Comparison of ENCODE assay signal across 30 cellular contexts in genomic region chr19:14054099-14054498, GRCh38. TPM values are rescaled to one million over a fixed set of nuclear protein-coding genes. Genes with fewer than 3 reads are reported as not detected.
"Had no signal": no experiment of that assay in that cellular context is flagged by ENCODE, and none has a peak within 500 bp of the region (broad histone marks: within the 10 kb centered on the region; RNA-seq: fewer than 3 reads in every experiment).

No MANE protein-coding gene starts in this region.

- H3K27ac ChIP-seq: breast epithelium, colonic mucosa, dorsolateral prefrontal cortex, esophagus muscularis mucosa, left lung, sigmoid colon, thoracic aorta, upper lobe of left lung had no signal

- H3K4me1 Mint-ChIP-seq: nephron had no signal

- H3K9me3 ChIP-seq: colonic mucosa, left lung, sigmoid colon, SK-N-SH, thoracic aorta, upper lobe of left lung had no signal

- H3K27ac Mint-ChIP-seq: activated CD4-positive, alpha-beta T cell treated with anti-CD3 and anti-CD28 coated beads, Interleukin-2, amount 10 ng/mL, durations not matched to agents 24 days and 14 days; activated naive CD8-positive, alpha-beta T cell treated with anti-CD3 and anti-CD28 coated beads, Interleukin-2, amount 10 ng/mL, durations not matched to agents 7 days and 5 days; activated T-helper 2 cell treated with anti-CD3 and anti-CD28 coated beads, Interferon-gamma antibody, Interleukin-2, Interleukin-4, amounts not matched to agents 10 μg/mL and 5 μg/mL and 100 μg/mL, durations not matched to agents 14 hours and 24 hours and 36 hours had no signal

- H3K36me3 ChIP-seq: breast epithelium, colonic mucosa, sigmoid colon, thoracic aorta had no signal

- H3K4me3 Mint-ChIP-seq: activated CD4-positive, alpha-beta memory T cell treated with anti-CD3 and anti-CD28 coated beads, Interleukin-2, amount 10 ng/mL, durations not matched to agents 7 days and 5 days; activated CD4-positive, alpha-beta T cell treated with anti-CD3 and anti-CD28 coated beads, Interleukin-2, amount 10 ng/mL, durations not matched to agents 24 days and 14 days; activated naive CD8-positive, alpha-beta T cell treated with anti-CD3 and anti-CD28 coated beads, Interleukin-2, amount 10 ng/mL, durations not matched to agents 7 days and 5 days; effector memory CD8-positive, alpha-beta T cell had no signal

- ATAC-seq: effector memory CD8-positive, alpha-beta T cell; left lung had no signal

- H3K4me3 ChIP-seq: breast epithelium, colonic mucosa, dorsolateral prefrontal cortex, esophagus muscularis mucosa, left lung, sigmoid colon, smooth muscle cell, thoracic aorta, upper lobe of left lung had no signal

- H3K27me3 ChIP-seq: breast epithelium, colonic mucosa had no signal

- H3K9me3 Mint-ChIP-seq: activated CD4-positive, alpha-beta memory T cell treated with anti-CD3 and anti-CD28 coated beads, Interleukin-2, amount 10 ng/mL, durations not matched to agents 7 days and 5 days; activated CD4-positive, alpha-beta T cell treated with anti-CD3 and anti-CD28 coated beads, Interleukin-2, amount 10 ng/mL, durations not matched to agents 24 days and 14 days; activated naive CD8-positive, alpha-beta T cell treated with anti-CD3 and anti-CD28 coated beads, Interleukin-2, amount 10 ng/mL, durations not matched to agents 7 days and 5 days; activated T-helper 2 cell treated with anti-CD3 and anti-CD28 coated beads, Interferon-gamma antibody, Interleukin-2, Interleukin-4, amounts not matched to agents 10 μg/mL and 5 μg/mL and 100 μg/mL, durations not matched to agents 14 hours and 24 hours and 36 hours; effector memory CD8-positive, alpha-beta T cell had no signal

- DNase-seq: activated CD4-positive, alpha-beta memory T cell treated with anti-CD3 and anti-CD28 coated beads, Interleukin-2, amount 10 ng/mL, durations not matched to agents 7 days and 5 days; activated CD4-positive, alpha-beta T cell treated with anti-CD3 and anti-CD28 coated beads, Interleukin-2, amount 10 ng/mL, durations not matched to agents 24 days and 14 days; activated naive CD4-positive, alpha-beta T cell; activated naive CD8-positive, alpha-beta T cell treated with anti-CD3 and anti-CD28 coated beads, Interleukin-2, amount 10 ng/mL, durations not matched to agents 7 days and 5 days; activated T-cell treated with anti-CD3 and anti-CD28 coated beads for 4 hours; amniotic stem cell; colonic mucosa; dorsolateral prefrontal cortex; effector memory CD8-positive, alpha-beta T cell; hippocampal formation; kidney glomerular epithelial cell; left lung; midbrain; sigmoid colon; stimulated activated CD4-positive, alpha-beta T cell treated with anti-CD3 and anti-CD28 coated beads, Interleukin-15, amount 100 ng/mL, for 24 hours; stimulated activated naive CD4-positive, alpha-beta T cell had no signal

RNA-seq across cellular contexts. Expression of gene PALM3, which starts 7.8 kb away (rescaled TPM):
- total RNA-seq: activated CD4-positive, alpha-beta memory T cell treated with anti-CD3 and anti-CD28 coated beads, Interleukin-2, amount 10 ng/mL, durations not matched to agents 7 days and 5 days; activated CD4-positive, alpha-beta T cell treated with anti-CD3 and anti-CD28 coated beads, Interleukin-2, amount 10 ng/mL, durations not matched to agents 24 days and 14 days; activated naive CD8-positive, alpha-beta T cell treated with anti-CD3 and anti-CD28 coated beads, Interleukin-2, amount 10 ng/mL, durations not matched to agents 7 days and 5 days; lung microvascular endothelial cell; omental fat pad; smooth muscle cell; thoracic aorta had no signal

RNA-seq across cellular contexts. Expression of gene MISP3, which starts 18.5 kb away (rescaled TPM):
- total RNA-seq: lung microvascular endothelial cell had no signal

RNA-seq across cellular contexts. Expression of gene RLN3, which starts 26.2 kb away (rescaled TPM):
- total RNA-seq: activated CD4-positive, alpha-beta memory T cell treated with anti-CD3 and anti-CD28 coated beads, Interleukin-2, amount 10 ng/mL, durations not matched to agents 7 days and 5 days; activated CD4-positive, alpha-beta T cell treated with anti-CD3 and anti-CD28 coated beads, Interleukin-2, amount 10 ng/mL, durations not matched to agents 24 days and 14 days; activated naive CD8-positive, alpha-beta T cell treated with anti-CD3 and anti-CD28 coated beads, Interleukin-2, amount 10 ng/mL, durations not matched to agents 7 days and 5 days; activated T-helper 2 cell treated with anti-CD3 and anti-CD28 coated beads, Interferon-gamma antibody, Interleukin-2, Interleukin-4, amounts not matched to agents 10 μg/mL and 5 μg/mL and 100 μg/mL, durations not matched to agents 14 hours and 24 hours and 36 hours; breast epithelium; colonic mucosa; dorsolateral prefrontal cortex; endothelial cell of umbilical vein; esophagus muscularis mucosa; frontal cortex; left lung; lung microvascular endothelial cell; omental fat pad; posterior vena cava; renal cortical epithelial cell; smooth muscle cell; thoracic aorta had no signal
- polyA plus RNA-seq: endothelial cell of umbilical vein, sigmoid colon, SK-N-SH, smooth muscle cell had no signal

RNA-seq across cellular contexts. Expression of gene C19orf67, which starts 31.5 kb away (rescaled TPM):
- total RNA-seq: activated naive CD8-positive, alpha-beta T cell treated with anti-CD3 and anti-CD28 coated beads, Interleukin-2, amount 10 ng/mL, durations not matched to agents 7 days and 5 days; breast epithelium; dorsolateral prefrontal cortex; esophagus muscularis mucosa; frontal cortex; left lung; lung microvascular endothelial cell; omental fat pad; posterior vena cava; renal cortical epithelial cell; sigmoid colon; smooth muscle cell; thoracic aorta had no signal
- polyA plus RNA-seq: endothelial cell of umbilical vein, SK-N-SH had no signal
